In genomic region chr16:3950343-3951193, GRCh38 we compare ENCODE assay signal across 7 cellular contexts.
DNase-seq lines count a peak whose midpoint lies in the region; ATAC-seq and TF ChIP-seq lines count a peak whose summit lies in the region.

No MANE protein-coding gene starts in this region.

- no peaks in the 10 kb centered on the region for H3K27me3 ChIP-seq in layer of hippocampus (ENCODE audit: control insufficient read depth, insufficient read depth, low read length)
- peaks cover 10% of the 10 kb centered on the region for H3K27me3 ChIP-seq in transverse colon

- peak overlapping the region; percentile 53 for H3K27ac ChIP-seq in layer of hippocampus (ENCODE audit: low read depth, low read length)
- H3K27ac ChIP-seq in transverse colon, result peak overlapping the region; percentile 65 to 71 (median 65)

- peaks cover 0 to 23% (median 15%) of the 10 kb centered on the region in 4 donors for H3K4me1 ChIP-seq in transverse colon

- ATAC-seq in HG02852 (IDR thresholded peaks at IDR 0.05; ENCODE audit: unreplicated experiment), result no peak

- no peaks in the 10 kb centered on the region for H3K9me3 ChIP-seq in transverse colon

- in situ Hi-C loops in astrocyte of the spinal cord (cut with HindIII; ENCODE audit: low sequenced_read_pairs) (no loop called here), transverse colon (cut with MboI; ENCODE audit: low pct_ligation_motif_present in 1 of 4, low pct_unique_long_range_greater_than_20kb in 1 of 4, low sequenced_read_pairs in 3 of 4) (no loop called here), KBM-7 (cut with MboI; ENCODE audit: low pct_unique_long_range_greater_than_20kb, low sequenced_read_pairs) (no loop called here)

- peak; percentile 36 for DNase-seq in HT-29 (ENCODE audit: low spot score)
- DNase-seq in astrocyte of the spinal cord (ENCODE audit: low read depth, low spot score), result peak; percentile 94
- DNase-seq in transverse colon, result peak; percentile 60
- DNase-seq in head of caudate nucleus, result no peak
- no peak for DNase-seq in KBM-7

- no peak for TF ChIP-seq EP300 in transverse colon (IDR thresholded peaks at IDR 0.05; ENCODE audit: low read depth)

- H3K36me3 ChIP-seq in transverse colon, result no peaks in the 10 kb centered on the region

- WGBS in transverse colon (ENCODE audit: low coverage in 1 of 2), 2 donors, result 57 to 64% methylated on average over 3 to 32 of the region's 32 CpGs

- no peak overlapping the region for H3K4me3 ChIP-seq in astrocyte of the spinal cord (ENCODE audit: low read depth, low read length)
- H3K4me3 ChIP-seq in transverse colon, result peak overlapping the region in 1 of 4 donors; percentile 8

- intact Hi-C loops in transverse colon (cut with DNase I; ENCODE audit: low total_unique reads), result no loop called here
- intact Hi-C loops in head of caudate nucleus (cut with DNase I), result no loop called here

- no peak for TF ChIP-seq POLR2A in transverse colon (IDR thresholded peaks at IDR 0.05)

- no peak for TF ChIP-seq CTCF in astrocyte of the spinal cord (IDR thresholded peaks at IDR 0.05; ENCODE audit: low read depth, low read length)
- TF ChIP-seq CTCF in transverse colon (IDR thresholded peaks at IDR 0.05), result no peak

Comparison
In these comparisons a context has a peak if more than half of its experiments do, and no peak if none do; other contexts are left out.
1. DNase-seq: peak in HT-29 (single experiment), astrocyte of the spinal cord (single experiment) and transverse colon (single experiment); none in head of caudate nucleus (0 of 42) and KBM-7 (single experiment).